ENCODE assay signal across 10 cellular contexts in the genomic region with DNA sequence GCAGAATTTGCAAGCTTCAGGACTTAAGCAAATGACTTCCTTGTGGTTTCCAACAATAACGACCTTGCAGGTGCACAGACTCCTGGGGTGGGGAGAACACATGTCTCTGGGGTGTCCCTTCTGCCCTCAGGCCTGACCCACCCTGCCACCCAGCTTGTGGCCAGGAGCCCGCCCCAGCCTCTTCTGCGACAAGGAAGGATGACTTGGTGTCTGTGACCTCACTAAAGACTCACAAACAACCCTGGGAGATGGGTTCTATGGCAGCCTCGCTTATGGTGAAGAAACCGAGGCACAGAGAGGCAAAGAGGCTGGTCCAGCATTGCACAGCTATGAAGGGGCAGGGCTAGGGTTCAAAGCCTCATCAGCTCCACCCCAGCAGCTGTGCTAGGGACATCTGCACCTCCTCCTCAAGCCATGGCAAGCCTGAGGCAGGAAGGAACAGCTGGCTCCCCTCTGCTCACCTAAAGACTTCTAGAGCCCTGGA. TPM values are rescaled to one million over a fixed set of nuclear protein-coding genes. Genes with fewer than 3 reads are reported as not detected.
DNase-seq lines count a peak whose midpoint lies in the region; ATAC-seq, FAIRE-seq and TF ChIP-seq lines count a peak whose summit lies in the region.
"Had no signal": no experiment of that assay in that cellular context is flagged by ENCODE, and none has a peak within 500 bp of the region (broad histone marks: within the 10 kb centered on the region; RNA-seq: fewer than 3 reads in every experiment).

No MANE protein-coding gene starts in this region.

- TF ChIP-seq POLR2A in GM12891 (IDR thresholded peaks at IDR 0.05; ENCODE audit: low read depth, low read length): no peak
- no peak for TF ChIP-seq POLR2A in erythroblast (IDR thresholded peaks at IDR 0.05; ENCODE audit: low read length)

- H3K9me3 ChIP-seq in naive thymus-derived CD4-positive, alpha-beta T cell (ENCODE audit: control insufficient read depth in 2 of 3, low read length in 3 of 3): no peaks in the 10 kb centered on the region
- H3K9me3 ChIP-seq: right lobe of liver, thoracic aorta had no signal

- peak overlapping the region; percentile 72 for H3K27ac Mint-ChIP-seq in activated CD4-positive, alpha-beta memory T cell treated with anti-CD3 and anti-CD28 coated beads for 36 hours
- peak overlapping the region; percentile 70 to 91 (median 87) for H3K27ac Mint-ChIP-seq in naive thymus-derived CD4-positive, alpha-beta T cell
- H3K27ac Mint-ChIP-seq in chondrocyte (ENCODE audit: unreplicated experiment): no peak overlapping the region

- TF ChIP-seq CTCF in HL-60 (IDR thresholded peaks at IDR 0.05; ENCODE audit: insufficient read depth, low read length) (no peak), chondrocyte (IDR thresholded peaks at IDR 0.05) (no peak)

- no peaks in the 10 kb centered on the region for H3K9me3 Mint-ChIP-seq in activated CD4-positive, alpha-beta memory T cell treated with anti-CD3 and anti-CD28 coated beads for 36 hours
- no peaks in the 10 kb centered on the region for H3K9me3 Mint-ChIP-seq in naive thymus-derived CD4-positive, alpha-beta T cell
- no peaks in the 10 kb centered on the region for H3K9me3 Mint-ChIP-seq in chondrocyte (ENCODE audit: low read depth)

- peaks cover 58% of the 10 kb centered on the region for H3K4me1 Mint-ChIP-seq in activated CD4-positive, alpha-beta memory T cell treated with anti-CD3 and anti-CD28 coated beads for 36 hours (ENCODE audit: low read depth)
- H3K4me1 Mint-ChIP-seq in naive thymus-derived CD4-positive, alpha-beta T cell: peaks cover 52 to 79% (median 73%) of the 10 kb centered on the region in 7 donors
- H3K4me1 Mint-ChIP-seq in chondrocyte (ENCODE audit: low read depth): peaks cover 33% of the 10 kb centered on the region

- peak overlapping the region; percentile 70 for H3K4me3 ChIP-seq in HL-60 (replicated peaks; ENCODE audit: insufficient read depth, low read length)
- H3K4me3 ChIP-seq in naive thymus-derived CD4-positive, alpha-beta T cell (ENCODE audit: low read length): peak overlapping the region; percentile 62
- H3K4me3 ChIP-seq: right lobe of liver, thoracic aorta had no signal

- ATAC-seq in naive thymus-derived CD4-positive, alpha-beta T cell: peak; percentile 3

- no peak for DNase-seq in GM12891 (ENCODE audit: insufficient read length, low spot score)
- DNase-seq in HL-60 (ENCODE audit: low read depth in 1 of 2, low spot score in 1 of 2): peak in 1 of 2 experiments; percentile 85
- peak; percentile 59 for DNase-seq in activated CD4-positive, alpha-beta memory T cell treated with anti-CD3 and anti-CD28 coated beads for 36 hours
- peak in 1 of 9 donors; percentile 15 for DNase-seq in naive thymus-derived CD4-positive, alpha-beta T cell
- DNase-seq in activated CD4-positive, CD25-positive, alpha-beta regulatory T cell treated with anti-CD3 and anti-CD28 coated beads, Interleukin-2, amount 50 U/mL, for 72 hours: no peak
- no peak for DNase-seq in erythroblast (lab: John Stamatoyannopoulos, UW)
- DNase-seq in chondrocyte (ENCODE audit: low spot score): no peak
- DNase-seq: right lobe of liver had no signal

- no peaks in the 10 kb centered on the region for H3K27me3 ChIP-seq in HL-60 (ENCODE audit: insufficient read depth, poor library complexity, severe bottlenecking)
- H3K27me3 ChIP-seq in naive thymus-derived CD4-positive, alpha-beta T cell (ENCODE audit: control insufficient read depth in 2 of 2, insufficient read depth in 2 of 2, low read length in 2 of 2): no peaks in the 10 kb centered on the region
- H3K27me3 ChIP-seq: right lobe of liver had no signal

- H3K27me3 Mint-ChIP-seq in activated CD4-positive, alpha-beta memory T cell treated with anti-CD3 and anti-CD28 coated beads for 36 hours: no peaks in the 10 kb centered on the region
- no peaks in the 10 kb centered on the region for H3K27me3 Mint-ChIP-seq in naive thymus-derived CD4-positive, alpha-beta T cell
- peaks cover 19% of the 10 kb centered on the region for H3K27me3 Mint-ChIP-seq in chondrocyte (ENCODE audit: low read depth)

- CTCF ChIA-PET in activated CD4-positive, alpha-beta memory T cell treated with anti-CD3 and anti-CD28 coated beads for 36 hours (lab: Charles Lee): interaction anchor here (1.0 to 5.0 kb wide), 3 partner anchors 48 to 224 kb away, joined by 3 to 29 read pairs (median 3); no protein-coding TSS in a partner anchor
- CTCF ChIA-PET in naive thymus-derived CD4-positive, alpha-beta T cell (lab: Charles Lee): interaction anchor here (0.6 to 1.5 kb wide), 4 partner anchors 43 to 220 kb away, joined by 3 to 7 read pairs (median 4); no protein-coding TSS in a partner anchor

- H3K36me3 Mint-ChIP-seq in activated CD4-positive, alpha-beta memory T cell treated with anti-CD3 and anti-CD28 coated beads for 36 hours: peaks cover 3% of the 10 kb centered on the region
- H3K36me3 Mint-ChIP-seq in naive thymus-derived CD4-positive, alpha-beta T cell: peaks cover 0 to 12% (median 0%) of the 10 kb centered on the region in 5 donors
- no peaks in the 10 kb centered on the region for H3K36me3 Mint-ChIP-seq in chondrocyte (ENCODE audit: low read depth)

- H3K4me1 ChIP-seq in naive thymus-derived CD4-positive, alpha-beta T cell (ENCODE audit: control insufficient read depth in 2 of 2, insufficient read depth in 2 of 2, low read length in 2 of 2): peaks cover 48 to 54% of the 10 kb centered on the region in 2 donors

- peak; percentile 91 for FAIRE-seq in GM12891 (lab: Jason Lieb, UNC)

- H3K4me3 Mint-ChIP-seq in activated CD4-positive, alpha-beta memory T cell treated with anti-CD3 and anti-CD28 coated beads for 36 hours: peak overlapping the region; percentile 86
- H3K4me3 Mint-ChIP-seq in naive thymus-derived CD4-positive, alpha-beta T cell: peak overlapping the region; percentile 80 to 92 (median 90)
- H3K4me3 Mint-ChIP-seq in chondrocyte (ENCODE audit: unreplicated experiment): no peak overlapping the region

- H3K27ac ChIP-seq in HL-60 (replicated peaks): peak overlapping the region; percentile 89
- peak overlapping the region; percentile 75 for H3K27ac ChIP-seq in naive thymus-derived CD4-positive, alpha-beta T cell (ENCODE audit: low read depth, low read length)
- H3K27ac ChIP-seq: right lobe of liver, thoracic aorta had no signal

- intact Hi-C loops in activated CD4-positive, alpha-beta memory T cell treated with anti-CD3 and anti-CD28 coated beads for 36 hours (cut with micrococcal nuclease): no loop called here
- intact Hi-C loops in naive thymus-derived CD4-positive, alpha-beta T cell (cut with micrococcal nuclease): loop anchor here (5.0 to 10.0 kb wide), 3 partner anchors 49 to 1369 kb away; partner anchors contain the start of gene PAFAH1B1 (in 1 of the 2)

- peaks cover 0 to 34% (median 0%) of the 10 kb centered on the region in 3 experiments for H3K36me3 ChIP-seq in naive thymus-derived CD4-positive, alpha-beta T cell (ENCODE audit: control insufficient read depth in 2 of 3, insufficient read depth in 3 of 3, low read length in 3 of 3)
- H3K36me3 ChIP-seq: right lobe of liver, thoracic aorta had no signal

- POLR2A ChIA-PET in activated CD4-positive, alpha-beta memory T cell treated with anti-CD3 and anti-CD28 coated beads for 36 hours (lab: Charles Lee): interaction anchor here (0.6 kb wide), 1 partner anchor 182 kb away, joined by 5 read pairs; no protein-coding TSS in a partner anchor
- POLR2A ChIA-PET in naive thymus-derived CD4-positive, alpha-beta T cell (lab: Charles Lee): interaction anchor here (0.6 to 1.7 kb wide), 6 partner anchors 13 to 1152 kb away, joined by 3 to 9 read pairs (median 4); partner anchors contain the start of gene NCBP3

TF ChIP-seq in GM12891, 5 proteins besides CTCF, POLR2A, EP300 and RAD21:
- TF ChIP-seq POU2F2 (IDR thresholded peaks at IDR 0.05; ENCODE audit: low read depth, low read length) (no peak), TAF1 (IDR thresholded peaks at IDR 0.05; ENCODE audit: low read depth, low read length) (no peak), POLR2AphosphoS5 (IDR thresholded peaks at IDR 0.05; ENCODE audit: low read depth, low read length) (no peak), SPI1 (IDR thresholded peaks at IDR 0.05; ENCODE audit: low read depth, low read length) (no peak), PAX5 (IDR thresholded peaks at IDR 0.05; ENCODE audit: insufficient read depth, low read length, severe bottlenecking) (no peak)

RNA-seq across cellular contexts. Expression of gene ATP2A3, which starts 2.6 kb away (rescaled TPM):
- polyA plus RNA-seq in GM12891 (2012; ENCODE audit: low read depth, missing spikeins): 30.8 TPM
- total RNA-seq in activated CD4-positive, alpha-beta memory T cell treated with anti-CD3 and anti-CD28 coated beads for 36 hours: 100 to 1,000 TPM; 107 to 108 TPM
- 100 to 1,000 TPM; 148 to 260 (median 237) TPM for total RNA-seq in naive thymus-derived CD4-positive, alpha-beta T cell
- polyA plus RNA-seq in naive thymus-derived CD4-positive, alpha-beta T cell: 100 to 1,000 TPM in 1 of 2 donors, 10 to 100 TPM in 1; 46.6 to 104 TPM
- 0.53 to 1.7 TPM (median 1.5 TPM) in 3 replicates for total RNA-seq in chondrocyte
- total RNA-seq: HT1080 had no signal

RNA-seq across cellular contexts. Expression of gene P2RX1, which starts 45.3 kb away (rescaled TPM):
- 1.1 TPM for polyA plus RNA-seq in GM12891 (2012; ENCODE audit: low read depth, missing spikeins)
- total RNA-seq in activated CD4-positive, alpha-beta memory T cell treated with anti-CD3 and anti-CD28 coated beads for 36 hours: under 1 TPM; 0.43 to 0.44 TPM
- total RNA-seq in naive thymus-derived CD4-positive, alpha-beta T cell: 10 to 100 TPM in 1 of 5 experiments, 1 to 10 TPM in 1, under 1 TPM in 2, not detected in 1; 0.27 to 53.7 (median 2.7) TPM
- not detected for polyA plus RNA-seq in naive thymus-derived CD4-positive, alpha-beta T cell
- total RNA-seq in chondrocyte: not detected in 3 replicates
- total RNA-seq: HT1080 had no signal

Comparison
In these comparisons a context has a peak if more than half of its experiments do, and no peak if none do; other contexts are left out.
1. RNA of gene ATP2A3, which starts 2.6 kb away (total RNA-seq): 148 to 260 TPM in naive thymus-derived CD4-positive, alpha-beta T cell and 107 to 108 TPM in activated CD4-positive, alpha-beta memory T cell treated with anti-CD3 and anti-CD28 coated beads for 36 hours; 0.53 to 1.7 TPM in chondrocyte; every median in the first group is over 10 times any median in the second.